22 cellular contexts compared by ENCODE assay signal in genomic region chr16:79994413-79994812, GRCh38.
"Had no signal": no experiment of that assay in that cellular context is flagged by ENCODE, and none has a peak within 500 bp of the region (broad histone marks: within the 10 kb centered on the region; RNA-seq: fewer than 3 reads in every experiment).

No MANE protein-coding gene starts in this region.

- H3K27me3 ChIP-seq: heart left ventricle, pancreas, stomach, upper lobe of left lung had no signal

- ATAC-seq: activated CD8-positive, alpha-beta memory T cell treated with anti-CD3 and anti-CD28 coated beads, Interleukin-2, amount 10 ng/mL, durations not matched to agents 7 days and 5 days; activated T-helper 17 cell treated with anti-CD3 and anti-CD28 coated beads, Interleukin-2, amount 50 U/mL, for 72 hours; heart left ventricle; naive thymus-derived CD8-positive, alpha-beta T cell; pancreas; stimulated activated effector memory CD8-positive, alpha-beta T cell treated with anti-CD3 and anti-CD28 coated beads, Interleukin-12 subunit alpha, Interleukin-12 subunit beta, amount 100 ng/mL, for 72 hours; T-cell had no signal

- H3K27ac ChIP-seq: coronary artery, heart left ventricle, pancreas, stomach, thoracic aorta, upper lobe of left lung had no signal

- DNase-seq: activated B cell treated with CpG ODN at 0.5 μM for 24 hours; activated CD4-positive, alpha-beta memory T cell treated with anti-CD3 and anti-CD28 coated beads, Interleukin-2, amount 10 ng/mL, durations not matched to agents 7 days and 5 days; activated CD4-positive, alpha-beta T cell treated with anti-CD3 and anti-CD28 coated beads for 4 hours; activated CD8-positive, alpha-beta memory T cell treated with anti-CD3 and anti-CD28 coated beads, Interleukin-2, amount 10 ng/mL, durations not matched to agents 7 days and 5 days; activated naive CD4-positive, alpha-beta T cell; activated naive CD8-positive, alpha-beta T cell treated with anti-CD3 and anti-CD28 coated beads, Interleukin-2, amount 10 ng/mL, durations not matched to agents 7 days and 5 days; central memory CD4-positive, alpha-beta T cell; erythroblast; foreskin melanocyte; heart left ventricle; mesenchymal stem cell; naive thymus-derived CD8-positive, alpha-beta T cell; pancreas; stimulated activated CD4-positive, alpha-beta T cell treated with anti-CD3 and anti-CD28 coated beads, Interleukin-2, amount 100 ng/mL, for 48 hours; stomach; T-cell; upper lobe of left lung had no signal

- H3K9me3 ChIP-seq: heart left ventricle, pancreas, stomach, thoracic aorta, upper lobe of left lung had no signal

- H3K4me1 ChIP-seq: heart left ventricle, pancreas, upper lobe of left lung had no signal

- H3K4me3 ChIP-seq: coronary artery, heart left ventricle, pancreas, skin epidermis, stomach, thoracic aorta, upper lobe of left lung had no signal

- H3K36me3 ChIP-seq: heart left ventricle, pancreas, stomach, thoracic aorta, upper lobe of left lung had no signal
